Comparison of ENCODE assay signal across 34 cellular contexts in the genomic region with DNA sequence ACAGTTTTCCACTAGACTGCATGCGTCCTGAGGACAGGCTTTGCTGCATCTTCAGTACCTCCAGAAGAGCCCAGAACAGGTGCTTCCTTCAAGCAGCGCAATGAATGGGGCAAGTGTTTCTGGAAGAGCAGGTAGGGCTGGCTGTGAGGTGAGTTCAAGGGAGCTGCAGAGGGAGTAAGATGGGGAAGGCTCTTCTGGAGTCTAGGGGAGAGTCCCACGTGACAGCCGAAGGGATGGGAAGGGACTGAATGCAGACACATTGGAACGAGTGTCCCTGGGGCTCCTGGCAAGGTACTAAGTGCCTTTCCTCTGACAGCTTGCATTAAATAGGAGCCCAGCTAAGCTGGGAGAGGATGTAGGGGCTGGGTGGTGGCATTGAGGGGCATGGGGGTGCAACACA.
"Had no signal": no experiment of that assay in that cellular context is flagged by ENCODE, and none has a peak within 500 bp of the region (broad histone marks: within the 10 kb centered on the region; RNA-seq: fewer than 3 reads in every experiment).

No MANE protein-coding gene starts in this region.

- H3K27me3 Mint-ChIP-seq: activated B cell treated with CpG ODN at 0.5 μM for 24 hours; activated CD4-positive, alpha-beta memory T cell treated with anti-CD3 and anti-CD28 coated beads for 36 hours; activated CD4-positive, alpha-beta T cell treated with anti-CD3 and anti-CD28 coated beads, Interleukin-2, amount 10 ng/mL, durations not matched to agents 24 days and 14 days; activated CD8-positive, alpha-beta T cell treated with anti-CD3 and anti-CD28 coated beads for 36 hours; activated naive CD8-positive, alpha-beta T cell treated with anti-CD3 and anti-CD28 coated beads for 36 hours had no signal

- H3K4me3 ChIP-seq: adrenal gland, cardiac muscle cell had no signal

- H3K4me1 Mint-ChIP-seq: activated B cell treated with CpG ODN at 0.5 μM for 24 hours; brain; central memory CD8-positive, alpha-beta T cell had no signal

- H3K9me3 ChIP-seq: adrenal gland had no signal

- H3K36me3 Mint-ChIP-seq: activated CD4-positive, alpha-beta memory T cell treated with anti-CD3 and anti-CD28 coated beads for 36 hours; activated naive CD4-positive, alpha-beta T cell treated with anti-CD3 and anti-CD28 coated beads, Interleukin-2, amount 50 U/mL, for 72 hours; activated naive CD8-positive, alpha-beta T cell treated with anti-CD3 and anti-CD28 coated beads for 36 hours; brain had no signal

- H3K36me3 ChIP-seq: adrenal gland, cardiac muscle cell had no signal

- DNase-seq: activated B cell treated with CpG ODN at 0.5 μM for 24 hours; activated CD4-positive, alpha-beta memory T cell treated with anti-CD3 and anti-CD28 coated beads for 36 hours; activated CD4-positive, alpha-beta T cell treated with anti-CD3 and anti-CD28 coated beads for 4 hours; activated CD4-positive, alpha-beta T cell treated with anti-CD3 and anti-CD28 coated beads, Interleukin-2, amount 10 ng/mL, durations not matched to agents 24 days and 14 days; activated CD4-positive, alpha-beta T cell treated with anti-CD3 and anti-CD28 coated beads, Interleukin-2, amount 50 U/mL, for 1 hour; activated CD4-positive, alpha-beta T cell treated with anti-CD3 and anti-CD28 coated beads, Interleukin-2, amount 50 U/mL, for 4 hours; activated CD4-positive, CD25-positive, alpha-beta regulatory T cell treated with anti-CD3 and anti-CD28 coated beads, Interleukin-2, amount 50 U/mL, for 72 hours; activated CD8-positive, alpha-beta memory T cell treated with anti-CD3 and anti-CD28 coated beads, Interleukin-2, amount 50 U/mL, for 4 hours; activated CD8-positive, alpha-beta T cell treated with anti-CD3 and anti-CD28 coated beads for 36 hours; activated effector memory CD4-positive, alpha-beta T cell treated with anti-CD3 and anti-CD28 coated beads, Interleukin-2, amount 50 U/mL, for 16 hours; activated gamma-delta T cell treated with Interleukin-2 at 50 U/mL for 16 hours; activated naive CD4-positive, alpha-beta T cell; activated naive CD4-positive, alpha-beta T cell treated with anti-CD3 and anti-CD28 coated beads for 36 hours; activated naive CD4-positive, alpha-beta T cell treated with anti-CD3 and anti-CD28 coated beads, Interleukin-2, amount 50 U/mL, for 16 hours; activated naive CD8-positive, alpha-beta T cell treated with anti-CD3 and anti-CD28 coated beads for 36 hours; activated T-cell treated with anti-CD3 and anti-CD28 coated beads for 4 hours; activated T-cell treated with anti-CD3 and anti-CD28 coated beads, Interleukin-2, amount 50 U/mL, for 1 hour; activated T-cell treated with anti-CD3 and anti-CD28 coated beads, Interleukin-2, amount 50 U/mL, for 4 hours; activated T-cell treated with anti-CD3 and anti-CD28 coated beads, Interleukin-2, amount 50 U/mL, for 72 hours; adrenal gland; amniotic stem cell; aorta; caudate nucleus; cerebellar nuclear complex; T-helper 2 cell; T-helper 9 cell had no signal

- H3K4me3 Mint-ChIP-seq: activated B cell treated with CpG ODN at 0.5 μM for 24 hours; activated CD4-positive, alpha-beta memory T cell treated with anti-CD3 and anti-CD28 coated beads for 36 hours; activated CD4-positive, alpha-beta T cell treated with anti-CD3 and anti-CD28 coated beads, Interleukin-2, amount 10 ng/mL, durations not matched to agents 24 days and 14 days; activated CD8-positive, alpha-beta T cell treated with anti-CD3 and anti-CD28 coated beads for 36 hours; activated naive CD4-positive, alpha-beta T cell treated with anti-CD3 and anti-CD28 coated beads for 36 hours; activated naive CD8-positive, alpha-beta T cell treated with anti-CD3 and anti-CD28 coated beads for 36 hours; activated T-cell treated with anti-CD3 and anti-CD28 coated beads, Interleukin-2, amount 50 U/mL, for 4 hours; activated T-cell treated with anti-CD3 and anti-CD28 coated beads, Interleukin-2, amount 50 U/mL, for 72 hours; activated T-helper 1 cell treated with anti-CD3 and anti-CD28 coated beads, Interleukin-12 subunit alpha, Interleukin-12 subunit beta, Interleukin-2, Interleukin-4 antibody, amounts not matched to agents 30 ng/mL and 10 ng/mL and 1 ng/mL, durations not matched to agents 14 hours and 24 hours and 36 hours; brain; central memory CD8-positive, alpha-beta T cell; T-helper 2 cell treated with Interferon-gamma antibody and Interleukin-4, amounts not matched to agents 5 μg/mL and 100 μg/mL, for 36 hours had no signal

- H3K9me3 Mint-ChIP-seq: activated B cell treated with CpG ODN at 0.5 μM for 24 hours; activated CD4-positive, alpha-beta memory T cell treated with anti-CD3 and anti-CD28 coated beads for 36 hours; activated CD8-positive, alpha-beta T cell treated with anti-CD3 and anti-CD28 coated beads for 36 hours; activated naive CD4-positive, alpha-beta T cell treated with anti-CD3 and anti-CD28 coated beads for 36 hours; activated naive CD4-positive, alpha-beta T cell treated with anti-CD3 and anti-CD28 coated beads, Interleukin-2, amount 50 U/mL, for 72 hours; activated T-cell treated with anti-CD3 and anti-CD28 coated beads, Interleukin-2, amount 50 U/mL, for 4 hours; activated T-helper 1 cell treated with anti-CD3 and anti-CD28 coated beads, Interleukin-12 subunit alpha, Interleukin-12 subunit beta, Interleukin-2, Interleukin-4 antibody, amounts not matched to agents 30 ng/mL and 10 ng/mL and 1 ng/mL, durations not matched to agents 14 hours and 24 hours and 36 hours; activated T-helper 17 cell treated with anti-CD3 and anti-CD28 coated beads, Interleukin-2, amount 50 U/mL, for 72 hours; brain; T-helper 2 cell treated with Interferon-gamma antibody and Interleukin-4, amounts not matched to agents 5 μg/mL and 100 μg/mL, for 36 hours had no signal

- H3K4me1 ChIP-seq: adrenal gland had no signal

- H3K27ac ChIP-seq: adrenal gland, cardiac muscle cell, VCaP had no signal

- H3K27me3 ChIP-seq: adrenal gland, cardiac muscle cell had no signal

- H3K27ac Mint-ChIP-seq: activated B cell treated with CpG ODN at 0.5 μM for 24 hours; activated CD4-positive, alpha-beta memory T cell treated with anti-CD3 and anti-CD28 coated beads for 36 hours; activated CD4-positive, alpha-beta T cell treated with anti-CD3 and anti-CD28 coated beads, Interleukin-2, amount 10 ng/mL, durations not matched to agents 24 days and 14 days; activated CD8-positive, alpha-beta T cell treated with anti-CD3 and anti-CD28 coated beads for 36 hours; activated naive CD4-positive, alpha-beta T cell treated with anti-CD3 and anti-CD28 coated beads for 36 hours; activated naive CD8-positive, alpha-beta T cell treated with anti-CD3 and anti-CD28 coated beads for 36 hours; activated T-cell treated with anti-CD3 and anti-CD28 coated beads, Interleukin-2, amount 50 U/mL, for 72 hours; activated T-helper 1 cell treated with anti-CD3 and anti-CD28 coated beads, Interleukin-12 subunit alpha, Interleukin-12 subunit beta, Interleukin-2, Interleukin-4 antibody, amounts not matched to agents 30 ng/mL and 10 ng/mL and 1 ng/mL, durations not matched to agents 14 hours and 24 hours and 36 hours; activated T-helper 17 cell treated with anti-CD3 and anti-CD28 coated beads, Interleukin-2, amount 50 U/mL, for 72 hours; brain; T-helper 2 cell treated with Interferon-gamma antibody and Interleukin-4, amounts not matched to agents 5 μg/mL and 100 μg/mL, for 36 hours had no signal
